In the genomic region with DNA sequence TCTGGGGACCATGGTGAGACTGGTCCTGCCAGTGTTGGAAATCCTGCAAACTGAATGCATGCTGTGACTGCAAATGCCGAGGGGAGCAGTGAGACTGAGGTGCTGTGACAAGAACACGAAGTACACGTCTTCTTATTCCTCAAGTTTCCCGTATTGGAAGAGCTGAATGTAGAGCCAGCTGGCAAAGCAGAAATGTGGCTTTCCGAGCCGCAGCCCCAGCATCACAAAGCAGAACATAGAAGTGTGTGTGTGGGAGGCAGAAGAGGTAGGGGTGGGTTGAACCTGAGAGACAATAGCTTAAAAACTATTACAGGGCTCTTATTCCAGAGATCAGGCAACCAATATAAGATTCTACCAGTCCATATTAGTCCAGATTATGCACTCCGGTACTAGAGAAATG, we compare ENCODE assay signal across 3 cellular contexts.
"Had no signal": no experiment of that assay in that cellular context is flagged by ENCODE, and none has a peak within 500 bp of the region (broad histone marks: within the 10 kb centered on the region; RNA-seq: fewer than 3 reads in every experiment).

No MANE protein-coding gene starts in this region.

- DNase-seq: GDM1, GF-D8 had no signal

- H3K4me3 ChIP-seq: GM12878 had no signal

- ATAC-seq: GM12878 had no signal
